Comparison of ENCODE assay signal across 2 cellular contexts in the genomic region with DNA sequence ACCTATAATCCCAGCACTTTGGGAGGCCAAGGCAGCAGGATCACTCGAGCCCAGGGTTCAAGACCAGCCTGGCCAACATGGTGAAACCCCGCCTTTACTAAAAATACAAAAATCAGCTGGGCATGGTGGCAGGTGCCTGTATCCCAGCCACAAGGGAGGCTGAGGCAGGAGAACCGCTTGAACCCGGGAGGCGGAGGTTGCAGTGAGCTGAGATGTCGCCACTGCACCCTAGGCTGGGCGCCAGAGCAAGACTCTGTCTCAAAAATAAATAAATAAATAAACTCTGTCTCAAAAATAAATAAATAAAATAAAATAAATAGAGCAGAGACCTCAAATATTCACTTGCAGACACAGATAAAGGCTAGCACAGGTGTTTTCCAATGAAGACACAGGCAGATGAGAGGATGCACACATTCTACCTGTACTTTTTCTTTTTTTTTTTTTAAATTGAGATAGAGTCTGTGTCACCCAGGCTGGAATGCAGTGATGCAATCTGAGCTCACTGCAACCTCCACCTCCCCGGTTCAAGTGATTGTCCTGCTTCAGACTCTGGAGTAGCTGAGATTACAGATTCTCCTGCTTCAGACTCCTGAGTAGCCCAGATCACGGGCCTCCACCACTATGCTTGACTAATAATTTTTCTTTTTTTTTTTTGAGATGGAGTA.
TF ChIP-seq lines count a peak whose summit lies in the region.

No MANE protein-coding gene starts in this region.

TF ChIP-seq in A549, 52 proteins besides CTCF, POLR2A, EP300 and RAD21:
- no peak for TF ChIP-seq KDM5A (IDR thresholded peaks at IDR 0.05)
- peak; percentile 69; the same call in 1 of the 2 replicates for TF ChIP-seq ZC3H11A (IDR thresholded peaks at IDR 0.05)
- TF ChIP-seq CEBPB (IDR thresholded peaks at IDR 0.05), result peak; percentile 77 to 86
- no peak for TF ChIP-seq FOSL2 (IDR thresholded peaks at IDR 0.05)
- peak; percentile 39; the same call in 1 of the 2 replicates for TF ChIP-seq FOSL2 (CRISPR knock-in tag; IDR thresholded peaks at IDR 0.05)

TF ChIP-seq in WTC11, 78 proteins besides CTCF, POLR2A, EP300 and RAD21:
- TF ChIP-seq CREM (CRISPR knock-in tag; IDR thresholded peaks at IDR 0.05) (no peak), ELF4 (CRISPR knock-in tag; IDR thresholded peaks at IDR 0.05; ENCODE audit: low read depth) (no peak), GABPB1 (CRISPR knock-in tag; IDR thresholded peaks at IDR 0.05) (peak; percentile 70; the same call in 1 of the 2 replicates)
- TF ChIP-seq, protein P1, sequence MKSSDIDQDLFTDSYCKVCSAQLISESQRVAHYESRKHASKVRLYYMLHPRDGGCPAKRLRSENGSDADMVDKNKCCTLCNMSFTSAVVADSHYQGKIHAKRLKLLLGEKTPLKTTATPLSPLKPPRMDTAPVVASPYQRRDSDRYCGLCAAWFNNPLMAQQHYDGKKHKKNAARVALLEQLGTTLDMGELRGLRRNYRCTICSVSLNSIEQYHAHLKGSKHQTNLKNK (CRISPR knock-in tag; IDR thresholded peaks at IDR 0.05), result no peak
- TF ChIP-seq, protein P2, sequence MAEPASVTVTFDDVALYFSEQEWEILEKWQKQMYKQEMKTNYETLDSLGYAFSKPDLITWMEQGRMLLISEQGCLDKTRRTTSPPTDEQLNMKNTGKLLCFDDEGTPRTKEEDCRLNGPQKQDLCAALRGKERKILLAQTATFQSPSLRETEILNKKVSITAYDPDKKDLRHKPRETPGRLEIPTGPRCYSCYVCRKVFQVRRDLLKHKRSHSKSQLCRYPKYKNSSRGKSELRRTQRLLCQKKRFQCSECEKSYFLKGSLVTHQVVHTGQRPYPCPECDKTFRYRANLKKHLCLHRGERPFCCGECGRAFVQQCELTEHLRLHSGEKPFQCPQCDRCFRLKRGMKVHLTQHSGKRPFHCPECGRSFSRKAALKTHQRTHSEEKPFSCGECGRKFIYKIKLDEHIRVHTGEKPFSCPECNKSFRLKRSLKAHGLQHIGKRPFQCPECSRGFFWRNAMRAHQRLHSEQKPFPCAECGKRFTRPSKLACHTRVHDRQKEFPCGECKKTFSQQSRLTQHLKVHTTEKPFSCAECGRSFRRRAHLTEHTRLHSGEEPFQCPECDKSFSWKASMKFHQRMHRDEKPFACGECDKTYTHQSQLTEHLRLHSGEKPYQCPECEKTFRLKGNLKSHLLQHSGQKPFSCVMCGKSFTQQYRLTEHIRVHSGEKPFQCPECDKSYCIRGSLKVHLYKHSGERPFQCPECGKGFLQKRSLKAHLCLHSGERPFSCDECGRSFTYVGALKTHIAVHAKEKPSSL (CRISPR knock-in tag; conservative IDR thresholded peaks at IDR 0.05), result no peak
